ENCODE assay signal across 15 cellular contexts in the genomic region with DNA sequence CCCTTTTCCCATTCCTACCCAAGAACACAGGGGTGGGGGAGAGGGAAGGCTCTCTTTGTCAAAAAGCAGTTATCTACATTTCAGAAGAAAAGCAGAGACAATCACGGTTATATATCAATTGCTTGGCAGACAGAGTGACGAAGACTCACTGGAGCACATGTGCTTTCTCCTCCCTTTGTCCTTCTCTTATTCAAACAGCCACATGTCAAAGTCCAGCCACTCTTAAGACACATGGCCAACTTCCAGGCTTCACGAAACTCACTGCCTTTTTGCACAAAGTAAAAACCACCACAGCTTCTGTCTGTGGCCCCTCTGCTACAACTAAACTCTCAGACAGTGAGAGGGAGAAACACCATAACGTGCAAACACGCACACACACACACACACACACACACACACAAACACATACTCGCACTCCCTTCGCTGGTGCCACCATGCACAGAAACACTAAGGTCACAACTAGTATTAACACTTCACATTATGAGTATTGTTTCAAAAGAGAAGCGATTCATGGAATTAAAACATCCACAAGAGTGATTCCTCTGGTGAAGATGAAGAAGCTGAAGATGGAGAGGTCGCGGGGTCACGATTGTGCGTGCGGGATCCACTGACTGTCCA. TPM values are rescaled to one million over a fixed set of nuclear protein-coding genes. Genes with fewer than 3 reads are reported as not detected.
DNase-seq lines count a peak whose midpoint lies in the region; ATAC-seq and TF ChIP-seq lines count a peak whose summit lies in the region.
"Had no signal": no experiment of that assay in that cellular context is flagged by ENCODE, and none has a peak within 500 bp of the region (broad histone marks: within the 10 kb centered on the region; RNA-seq: fewer than 3 reads in every experiment).

No MANE protein-coding gene starts in this region.

- no peak for TF ChIP-seq CTCF in body of pancreas (IDR thresholded peaks at IDR 0.05)

- H3K9me3 ChIP-seq in body of pancreas (no peaks in the 10 kb centered on the region), mucosa of rectum (ENCODE audit: control insufficient read depth in 2 of 2, low read length in 2 of 2) (no peaks in the 10 kb centered on the region)

- H3K9ac ChIP-seq in mucosa of rectum (ENCODE audit: low read depth in 1 of 2, low read length in 2 of 2), result peak overlapping the region in 1 of 2 donors; percentile 28

- peaks cover 20% of the 10 kb centered on the region for H3K4me1 ChIP-seq in body of pancreas
- peaks cover 3 to 13% of the 10 kb centered on the region in 2 donors for H3K4me1 ChIP-seq in mucosa of rectum (ENCODE audit: control insufficient read depth in 2 of 2, insufficient read depth in 2 of 2, low read length in 2 of 2)

- intact Hi-C loops in body of pancreas (cut with DNase I), result no loop called here

- no peaks in the 10 kb centered on the region for H3K27me3 ChIP-seq in body of pancreas
- H3K27me3 ChIP-seq in mucosa of rectum (ENCODE audit: control insufficient read depth in 2 of 2, insufficient read depth in 2 of 2, low read length in 2 of 2), result no peaks in the 10 kb centered on the region

- ATAC-seq in body of pancreas, result peak; percentile 85
- ATAC-seq: stimulated activated naive CD8-positive, alpha-beta T cell treated with anti-CD3 and anti-CD28 coated beads, Interleukin-15, Interleukin-2, amounts not matched to agents 100 U/mL and 50 U/mL, for 24 hours had no signal

- H3K36me3 ChIP-seq in body of pancreas (replicated peaks in 1 of 2; ENCODE audit: insufficient read depth in 1 of 2, low read depth in 2 of 2) (peaks cover 0 to 4% of the 10 kb centered on the region in 2 donors), mucosa of rectum (ENCODE audit: control insufficient read depth in 2 of 2, insufficient read depth in 2 of 2, low read length in 2 of 2) (peaks cover 18 to 25% of the 10 kb centered on the region in 2 donors)

- TF ChIP-seq POLR2A in body of pancreas (IDR thresholded peaks at IDR 0.05), result no peak

- H3K27ac ChIP-seq in body of pancreas, result peak overlapping the region; percentile 67 to 80 (median 74)
- H3K27ac ChIP-seq in mucosa of rectum (ENCODE audit: low read depth in 2 of 2, low read length in 2 of 2), result peak overlapping the region; percentile 39 to 65
- H3K27ac ChIP-seq: PC-9 had no signal

- H3K4me3 ChIP-seq in body of pancreas, result no peak overlapping the region
- H3K4me3 ChIP-seq in mucosa of rectum (ENCODE audit: low read length in 2 of 2), result no peak overlapping the region
- H3K4me3 ChIP-seq: PC-9 had no signal

- DNase-seq in HT-29 (ENCODE audit: low spot score) (peak; percentile 41), body of pancreas (peak; percentile 47 to 68 (median 62)), H4 (ENCODE audit: low spot score) (no peak), NCI-H146 (lab: John Stamatoyannopoulos, UW) (no peak), NCI-H1694 (lab: John Stamatoyannopoulos, UW) (no peak)
- DNase-seq: CD8-positive, alpha-beta memory T cell; effector CD4-positive, alpha-beta T cell; GF-D8; PC-9; stimulated activated CD4-positive, alpha-beta T cell treated with anti-CD3 and anti-CD28 coated beads, Interleukin-2, amount 100 ng/mL, for 24 hours; stimulated activated naive CD8-positive, alpha-beta T cell treated with anti-CD3 and anti-CD28 coated beads, Interleukin-15, Interleukin-2, amounts not matched to agents 100 U/mL and 50 U/mL, for 24 hours had no signal

- WGBS in body of pancreas, 2 donors, result 66 to 67% methylated on average over 13 of the region's 13 CpGs

RNA-seq across cellular contexts. Expression of a gene that starts 7.0 kb away (rescaled TPM):
- total RNA-seq in HT-29 (2014; rRNA removed; shearing (Covaris generic)), result 22.0 and 25.6 TPM in 2 replicates
- total RNA-seq in body of pancreas, result 10 to 100 TPM; 35.8 to 42.2 TPM
- total RNA-seq in H4 (2014; rRNA removed; shearing (Covaris generic)), result 1.5 and 1.9 TPM in 2 replicates

RNA-seq across cellular contexts. Expression of a gene that starts 16.0 kb away (rescaled TPM):
- not detected in 2 replicates for total RNA-seq in HT-29 (2014; rRNA removed; shearing (Covaris generic))
- total RNA-seq in body of pancreas, result not detected
- total RNA-seq in H4 (2014; rRNA removed; shearing (Covaris generic)), result not detected in 2 replicates
- total RNA-seq: CD8-positive, alpha-beta memory T cell; left cardiac atrium; osteoblast; PC-9; T-helper 2 cell treated with Interferon-gamma antibody and Interleukin-4, amounts not matched to agents 100 ng/mL and 5 ng/mL, for 36 hours had no signal

RNA-seq across cellular contexts. Expression of a gene that starts 20.3 kb away (rescaled TPM):
- not detected in 2 replicates for total RNA-seq in HT-29 (2014; rRNA removed; shearing (Covaris generic))
- total RNA-seq in body of pancreas, result not detected
- total RNA-seq in H4 (2014; rRNA removed; shearing (Covaris generic)), result 0.06 TPM in 1 of 2 replicates, not detected in the other
- total RNA-seq: osteoblast, PC-9 had no signal

RNA-seq across cellular contexts. Expression of a gene that starts 46.5 kb away (rescaled TPM):
- total RNA-seq in HT-29 (2014; rRNA removed; shearing (Covaris generic)), result 127 and 141 TPM in 2 replicates
- 10 to 100 TPM; 21.1 to 37.1 TPM for total RNA-seq in body of pancreas
- total RNA-seq in H4 (2014; rRNA removed; shearing (Covaris generic)), result 67.3 and 79.9 TPM in 2 replicates

Comparison
In these comparisons a context has a peak if more than half of its experiments do, and no peak if none do; other contexts are left out.
1. DNase-seq: peak in HT-29 (single experiment) and body of pancreas (4 of 4); none in H4 (single experiment), NCI-H146 (single experiment) and NCI-H1694 (single experiment).